Comparison of ENCODE assay signal across 1 cellular context in the genomic region with DNA sequence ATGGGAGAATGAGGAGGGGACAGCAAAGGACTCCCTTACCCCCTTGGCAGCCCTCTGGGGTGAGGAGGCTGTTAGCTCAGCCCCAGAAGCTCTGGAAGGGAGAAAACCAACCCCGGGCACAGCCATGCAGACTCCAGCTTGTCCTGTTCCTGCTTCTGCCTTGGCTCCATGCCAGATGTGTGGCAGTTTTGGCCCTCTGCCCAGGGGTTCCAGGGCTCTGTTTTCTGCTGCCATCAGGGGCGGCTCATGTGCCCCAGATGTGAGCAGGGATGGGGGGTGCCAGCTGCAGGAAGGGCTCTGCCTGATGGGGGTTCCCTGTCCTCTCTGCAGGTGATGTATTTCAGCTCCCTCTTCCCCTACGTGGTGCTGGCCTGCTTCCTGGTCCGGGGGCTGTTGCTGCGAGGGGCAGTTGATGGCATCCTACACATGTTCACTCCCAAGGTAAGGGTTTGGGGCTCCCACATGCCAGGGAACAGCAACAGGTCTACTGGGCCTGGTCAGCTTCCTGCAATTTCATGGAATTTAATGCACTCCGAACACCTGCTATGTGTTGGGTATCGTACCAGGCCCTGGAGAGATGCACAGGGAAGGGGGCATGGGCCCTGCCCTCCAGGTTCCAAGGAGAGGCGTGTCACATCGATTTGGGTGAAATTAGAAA.
TF ChIP-seq lines count a peak whose summit lies in the region.

No MANE protein-coding gene starts in this region.

TF ChIP-seq in HEK293, 187 proteins besides CTCF, POLR2A, EP300 and RAD21 (continued from another document):
- TF ChIP-seq, protein P1, sequence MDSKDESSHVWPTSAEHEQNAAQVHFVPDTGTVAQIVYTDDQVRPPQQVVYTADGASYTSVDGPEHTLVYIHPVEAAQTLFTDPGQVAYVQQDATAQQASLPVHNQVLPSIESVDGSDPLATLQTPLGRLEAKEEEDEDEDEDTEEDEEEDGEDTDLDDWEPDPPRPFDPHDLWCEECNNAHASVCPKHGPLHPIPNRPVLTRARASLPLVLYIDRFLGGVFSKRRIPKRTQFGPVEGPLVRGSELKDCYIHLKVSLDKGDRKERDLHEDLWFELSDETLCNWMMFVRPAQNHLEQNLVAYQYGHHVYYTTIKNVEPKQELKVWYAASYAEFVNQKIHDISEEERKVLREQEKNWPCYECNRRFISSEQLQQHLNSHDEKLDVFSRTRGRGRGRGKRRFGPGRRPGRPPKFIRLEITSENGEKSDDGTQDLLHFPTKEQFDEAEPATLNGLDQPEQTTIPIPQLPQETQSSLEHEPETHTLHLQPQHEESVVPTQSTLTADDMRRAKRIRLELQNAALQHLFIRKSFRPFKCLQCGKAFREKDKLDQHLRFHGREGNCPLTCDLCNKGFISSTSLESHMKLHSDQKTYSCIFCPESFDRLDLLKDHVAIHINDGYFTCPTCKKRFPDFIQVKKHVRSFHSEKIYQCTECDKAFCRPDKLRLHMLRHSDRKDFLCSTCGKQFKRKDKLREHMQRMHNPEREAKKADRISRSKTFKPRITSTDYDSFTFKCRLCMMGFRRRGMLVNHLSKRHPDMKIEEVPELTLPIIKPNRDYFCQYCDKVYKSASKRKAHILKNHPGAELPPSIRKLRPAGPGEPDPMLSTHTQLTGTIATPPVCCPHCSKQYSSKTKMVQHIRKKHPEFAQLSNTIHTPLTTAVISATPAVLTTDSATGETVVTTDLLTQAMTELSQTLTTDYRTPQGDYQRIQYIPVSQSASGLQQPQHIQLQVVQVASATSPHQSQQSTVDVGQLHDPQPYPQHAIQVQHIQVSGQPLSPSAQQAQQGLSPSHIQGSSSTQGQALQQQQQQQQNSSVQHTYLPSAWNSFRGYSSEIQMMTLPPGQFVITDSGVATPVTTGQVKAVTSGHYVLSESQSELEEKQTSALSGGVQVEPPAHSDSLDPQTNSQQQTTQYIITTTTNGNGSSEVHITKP (tag by site-specific recombination; IDR thresholded peaks at IDR 0.05), result peak; percentile 64
- TF ChIP-seq BCL11B (tag by site-specific recombination; IDR thresholded peaks at IDR 0.05; ENCODE audit: low read depth), result no peak
- TF ChIP-seq ZSCAN30 (tag by site-specific recombination; IDR thresholded peaks at IDR 0.05), result 0 out of 2 replicates have a peak, but pooled peaks have one; percentile 45
- TF ChIP-seq, protein P2, sequence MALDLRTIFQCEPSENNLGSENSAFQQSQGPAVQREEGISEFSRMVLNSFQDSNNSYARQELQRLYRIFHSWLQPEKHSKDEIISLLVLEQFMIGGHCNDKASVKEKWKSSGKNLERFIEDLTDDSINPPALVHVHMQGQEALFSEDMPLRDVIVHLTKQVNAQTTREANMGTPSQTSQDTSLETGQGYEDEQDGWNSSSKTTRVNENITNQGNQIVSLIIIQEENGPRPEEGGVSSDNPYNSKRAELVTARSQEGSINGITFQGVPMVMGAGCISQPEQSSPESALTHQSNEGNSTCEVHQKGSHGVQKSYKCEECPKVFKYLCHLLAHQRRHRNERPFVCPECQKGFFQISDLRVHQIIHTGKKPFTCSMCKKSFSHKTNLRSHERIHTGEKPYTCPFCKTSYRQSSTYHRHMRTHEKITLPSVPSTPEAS (tag by site-specific recombination; IDR thresholded peaks at IDR 0.05), result no peak
- TF ChIP-seq ZNF664 (tag by site-specific recombination; IDR thresholded peaks at IDR 0.05), result no peak
- TF ChIP-seq ZNF366 (tag by site-specific recombination; conservative IDR thresholded peaks at IDR 0.05), result no peak
- TF ChIP-seq TRIM28 (IDR thresholded peaks at IDR 0.05; ENCODE audit: borderline replicate concordance, low read length), result no peak
- TF ChIP-seq ZNF121 (tag by site-specific recombination; IDR thresholded peaks at IDR 0.05), result no peak
- peak; percentile 24; the same call in 1 of the 2 replicates for TF ChIP-seq ZNF830 (tag by site-specific recombination; IDR thresholded peaks at IDR 0.05; ENCODE audit: low read depth)
- peak; percentile 31; the same call in 1 of the 2 replicates for TF ChIP-seq ZNF600 (tag by site-specific recombination; IDR thresholded peaks at IDR 0.05)
- TF ChIP-seq ZFHX2 (tag by site-specific recombination; conservative IDR thresholded peaks at IDR 0.05), result peak; percentile 42; the same call in 1 of the 2 replicates
- TF ChIP-seq ZNF335 (tag by site-specific recombination; conservative IDR thresholded peaks at IDR 0.05), result no peak
- TF ChIP-seq, protein P3, sequence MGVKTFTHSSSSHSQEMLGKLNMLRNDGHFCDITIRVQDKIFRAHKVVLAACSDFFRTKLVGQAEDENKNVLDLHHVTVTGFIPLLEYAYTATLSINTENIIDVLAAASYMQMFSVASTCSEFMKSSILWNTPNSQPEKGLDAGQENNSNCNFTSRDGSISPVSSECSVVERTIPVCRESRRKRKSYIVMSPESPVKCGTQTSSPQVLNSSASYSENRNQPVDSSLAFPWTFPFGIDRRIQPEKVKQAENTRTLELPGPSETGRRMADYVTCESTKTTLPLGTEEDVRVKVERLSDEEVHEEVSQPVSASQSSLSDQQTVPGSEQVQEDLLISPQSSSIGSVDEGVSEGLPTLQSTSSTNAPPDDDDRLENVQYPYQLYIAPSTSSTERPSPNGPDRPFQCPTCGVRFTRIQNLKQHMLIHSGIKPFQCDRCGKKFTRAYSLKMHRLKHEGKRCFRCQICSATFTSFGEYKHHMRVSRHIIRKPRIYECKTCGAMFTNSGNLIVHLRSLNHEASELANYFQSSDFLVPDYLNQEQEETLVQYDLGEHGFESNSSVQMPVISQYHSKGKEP (tag by site-specific recombination; IDR thresholded peaks at IDR 0.05), result peak; percentile 83; the same call in 1 of the 2 replicates
- TF ChIP-seq, protein P4, sequence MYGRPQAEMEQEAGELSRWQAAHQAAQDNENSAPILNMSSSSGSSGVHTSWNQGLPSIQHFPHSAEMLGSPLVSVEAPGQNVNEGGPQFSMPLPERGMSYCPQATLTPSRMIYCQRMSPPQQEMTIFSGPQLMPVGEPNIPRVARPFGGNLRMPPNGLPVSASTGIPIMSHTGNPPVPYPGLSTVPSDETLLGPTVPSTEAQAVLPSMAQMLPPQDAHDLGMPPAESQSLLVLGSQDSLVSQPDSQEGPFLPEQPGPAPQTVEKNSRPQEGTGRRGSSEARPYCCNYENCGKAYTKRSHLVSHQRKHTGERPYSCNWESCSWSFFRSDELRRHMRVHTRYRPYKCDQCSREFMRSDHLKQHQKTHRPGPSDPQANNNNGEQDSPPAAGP (tag by site-specific recombination; IDR thresholded peaks at IDR 0.05), result 0 out of 2 replicates have a peak, but pooled peaks have one; percentile 13
- no peak for TF ChIP-seq OVOL3 (tag by site-specific recombination; IDR thresholded peaks at IDR 0.05)
- no peak for TF ChIP-seq ZSCAN23 (tag by site-specific recombination; IDR thresholded peaks at IDR 0.05)
- TF ChIP-seq ZNF571 (tag by site-specific recombination; IDR thresholded peaks at IDR 0.05), result peak; percentile 98
- no peak for TF ChIP-seq ZNF624 (tag by site-specific recombination; IDR thresholded peaks at IDR 0.05)
- TF ChIP-seq ZNF140 (tag by site-specific recombination; IDR thresholded peaks at IDR 0.05), result no peak
- peak; percentile 98 for TF ChIP-seq ZNF544 (tag by site-specific recombination; IDR thresholded peaks at IDR 0.05)
- TF ChIP-seq ZNF555 (tag by site-specific recombination; conservative IDR thresholded peaks at IDR 0.05), result no peak
- no peak for TF ChIP-seq ZNF394 (tag by site-specific recombination; IDR thresholded peaks at IDR 0.05; ENCODE audit: borderline replicate concordance)
- peak; percentile 45; the same call in 1 of the 2 replicates for TF ChIP-seq ZBTB17 (tag by site-specific recombination; IDR thresholded peaks at IDR 0.05)
- TF ChIP-seq ZBTB8A (tag by site-specific recombination; IDR thresholded peaks at IDR 0.05), result peak; percentile 59; the same call in 1 of the 2 replicates
- TF ChIP-seq, protein P5, sequence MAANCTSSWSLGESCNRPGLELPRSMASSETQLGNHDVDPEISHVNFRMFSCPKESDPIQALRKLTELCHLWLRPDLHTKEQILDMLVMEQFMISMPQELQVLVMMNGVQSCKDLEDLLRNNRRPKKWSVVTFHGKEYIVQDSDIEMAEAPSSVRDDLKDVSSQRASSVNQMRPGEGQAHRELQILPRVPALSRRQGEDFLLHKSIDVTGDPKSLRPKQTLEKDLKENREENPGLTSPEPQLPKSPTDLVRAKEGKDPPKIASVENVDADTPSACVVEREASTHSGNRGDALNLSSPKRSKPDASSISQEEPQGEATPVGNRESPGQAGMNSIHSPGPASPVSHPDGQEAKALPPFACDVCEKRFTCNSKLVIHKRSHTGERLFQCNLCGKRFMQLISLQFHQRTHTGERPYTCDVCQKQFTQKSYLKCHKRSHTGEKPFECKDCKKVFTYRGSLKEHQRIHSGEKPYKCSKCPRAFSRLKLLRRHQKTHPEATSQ (tag by site-specific recombination; IDR thresholded peaks at IDR 0.05), result no peak
- TF ChIP-seq YY1 (tag by site-specific recombination; IDR thresholded peaks at IDR 0.05), result no peak
- TF ChIP-seq ZNF510 (tag by site-specific recombination; IDR thresholded peaks at IDR 0.05; ENCODE audit: insufficient replicate concordance), result peak; percentile 53
- no peak for TF ChIP-seq ZNF302 (tag by site-specific recombination; IDR thresholded peaks at IDR 0.05; ENCODE audit: low read depth)
- no peak for TF ChIP-seq ZNF292 (tag by site-specific recombination; IDR thresholded peaks at IDR 0.05; ENCODE audit: borderline replicate concordance, low read depth)
